In the genomic region with DNA sequence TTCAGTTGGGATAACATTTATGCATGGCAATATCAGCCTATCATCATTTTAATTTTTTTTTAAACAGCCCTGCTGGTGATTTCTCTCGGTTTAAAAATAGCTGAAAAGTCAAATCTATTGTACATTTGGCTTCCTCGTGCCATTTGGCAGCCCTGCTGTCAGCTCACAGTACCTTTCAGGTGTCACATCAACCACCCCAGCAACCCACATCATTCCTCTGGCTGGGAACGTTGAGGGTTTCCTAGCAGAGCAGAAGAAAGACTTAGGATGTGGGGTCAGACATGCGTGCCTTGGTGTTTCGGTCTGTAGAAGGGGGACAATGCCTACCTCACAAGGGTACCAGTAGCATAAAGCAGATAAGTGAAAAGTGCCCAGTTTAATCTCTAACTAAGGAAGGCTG, we compare ENCODE assay signal across 19 cellular contexts.
"Had no signal": no experiment of that assay in that cellular context is flagged by ENCODE, and none has a peak within 500 bp of the region (broad histone marks: within the 10 kb centered on the region; RNA-seq: fewer than 3 reads in every experiment).

No MANE protein-coding gene starts in this region.

- H3K4me3 ChIP-seq: coronary artery, heart right ventricle, right atrium auricular region, testis, tibial nerve, upper lobe of right lung, vagina had no signal

- ATAC-seq: esophagus mucosa; heart right ventricle; natural killer cell; stimulated activated naive CD8-positive, alpha-beta T cell treated with anti-CD3 and anti-CD28 coated beads, Interleukin-15, amount 100 ng/mL, for 72 hours; upper lobe of right lung had no signal

- FAIRE-seq: endometrium, frontal cortex, islet of Langerhans, small intestine had no signal

- H3K4me1 ChIP-seq: right atrium auricular region, testis, tibial nerve, upper lobe of right lung, vagina had no signal

- H3K27me3 ChIP-seq: heart right ventricle, right atrium auricular region, testis, tibial nerve, upper lobe of right lung, vagina had no signal

- DNase-seq: effector CD8-positive, alpha-beta T cell; heart right ventricle; hypothalamus; kidney glomerular epithelial cell; mammary epithelial cell; natural killer cell; small intestine; stimulated activated CD4-positive, alpha-beta T cell treated with anti-CD3 and anti-CD28 coated beads, Interleukin-12 subunit alpha, Interleukin-12 subunit beta, amount 100 ng/mL, for 4 hours; stimulated activated naive CD8-positive, alpha-beta T cell treated with anti-CD3 and anti-CD28 coated beads, Interleukin-15, amount 100 ng/mL, for 72 hours; testis; upper lobe of right lung had no signal

- H3K27ac ChIP-seq: coronary artery, right atrium auricular region, testis, tibial nerve, upper lobe of right lung, vagina had no signal

- H3K9me3 ChIP-seq: heart right ventricle, right atrium auricular region, testis, tibial nerve, upper lobe of right lung, vagina had no signal
